ENCODE assay signal across 1 cellular context in genomic region chr1:182617075-182617429, GRCh38.
TF ChIP-seq lines count a peak whose summit lies in the region.

No MANE protein-coding gene starts in this region.

TF ChIP-seq in HEK293, 187 proteins besides CTCF, POLR2A, EP300 and RAD21 (continued from another document):
- TF ChIP-seq ZNF239 (tag by site-specific recombination; IDR thresholded peaks at IDR 0.05) (no peak), ZNF596 (tag by site-specific recombination; IDR thresholded peaks at IDR 0.05) (no peak), ZSCAN23 (tag by site-specific recombination; IDR thresholded peaks at IDR 0.05) (0 out of 2 replicates have a peak, but pooled peaks have one; percentile 15), KLF16 (tag by site-specific recombination; IDR thresholded peaks at IDR 0.05) (0 out of 2 replicates have a peak, but pooled peaks have one; percentile 19), MYNN (tag by site-specific recombination; IDR thresholded peaks at IDR 0.05; ENCODE audit: borderline replicate concordance) (no peak), PRDM4 (tag by site-specific recombination; IDR thresholded peaks at IDR 0.05) (no peak; the same call in 1 of the 2 replicates), ZNF398 (tag by site-specific recombination; IDR thresholded peaks at IDR 0.05) (no peak), ZBTB44 (tag by site-specific recombination; IDR thresholded peaks at IDR 0.05) (no peak), ATF2 (tag by site-specific recombination; IDR thresholded peaks at IDR 0.05; ENCODE audit: low read depth) (peak; percentile 95), YY2 (tag by site-specific recombination; IDR thresholded peaks at IDR 0.05) (no peak), PBX3 (CRISPR knock-in tag; IDR thresholded peaks at IDR 0.05) (no peak), ZNF747 (tag by site-specific recombination; IDR thresholded peaks at IDR 0.05) (no peak), ZNF248 (tag by site-specific recombination; IDR thresholded peaks at IDR 0.05) (no peak), ZNF169 (tag by site-specific recombination; IDR thresholded peaks at IDR 0.05) (no peak), ZNF777 (tag by site-specific recombination; IDR thresholded peaks at IDR 0.05; ENCODE audit: borderline replicate concordance) (no peak), ZNF148 (tag by site-specific recombination; IDR thresholded peaks at IDR 0.05; ENCODE audit: borderline replicate concordance) (no peak)
